ENCODE assay signal across 11 cellular contexts in the genomic region with DNA sequence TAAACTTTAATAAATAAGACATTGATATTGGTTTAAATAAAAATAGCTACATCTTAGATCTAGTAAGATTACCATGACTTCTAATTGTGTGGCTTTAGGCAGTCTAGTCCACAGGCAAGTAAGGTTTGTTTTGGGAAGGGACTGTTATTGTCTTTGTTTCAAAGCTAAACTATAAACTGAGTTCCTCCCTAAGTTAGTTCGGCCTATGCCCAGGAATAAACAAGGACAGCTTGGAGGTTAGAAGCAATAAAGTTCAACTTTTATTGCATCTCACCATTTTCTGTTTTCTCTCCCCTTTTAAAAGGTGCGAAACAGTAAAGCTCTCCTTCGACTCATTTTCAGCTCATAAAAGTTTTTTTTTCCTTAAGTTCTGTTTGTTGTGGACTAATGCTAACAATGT.
"Had no signal": no experiment of that assay in that cellular context is flagged by ENCODE, and none has a peak within 500 bp of the region (broad histone marks: within the 10 kb centered on the region; RNA-seq: fewer than 3 reads in every experiment).

No MANE protein-coding gene starts in this region.

- H3K36me3 ChIP-seq: cardiac muscle cell, gastroesophageal sphincter, thyroid gland had no signal

- H3K27me3 ChIP-seq: cardiac muscle cell, gastroesophageal sphincter, thyroid gland had no signal

- H3K27ac Mint-ChIP-seq: activated CD4-positive, alpha-beta T cell treated with anti-CD3 and anti-CD28 coated beads for 36 hours; activated CD8-positive, alpha-beta T cell treated with anti-CD3 and anti-CD28 coated beads for 36 hours; activated naive CD8-positive, alpha-beta T cell treated with anti-CD3 and anti-CD28 coated beads, Interleukin-2, amount 50 U/mL, for 24 hours; activated T-helper 1 cell treated with anti-CD3 and anti-CD28 coated beads, Interleukin-12 subunit alpha, Interleukin-12 subunit beta, Interleukin-2, Interleukin-4 antibody, amounts not matched to agents 30 ng/mL and 10 ng/mL and 1 ng/mL, durations not matched to agents 14 hours and 24 hours and 36 hours had no signal

- H3K4me1 ChIP-seq: gastroesophageal sphincter, thyroid gland had no signal

- H3K4me3 ChIP-seq: cardiac muscle cell, gastroesophageal sphincter, thyroid gland had no signal

- ATAC-seq: activated CD4-positive, alpha-beta T cell treated with anti-CD3 and anti-CD28 coated beads for 36 hours; activated CD8-positive, alpha-beta T cell treated with anti-CD3 and anti-CD28 coated beads for 36 hours; activated naive CD8-positive, alpha-beta T cell treated with anti-CD3 and anti-CD28 coated beads, Interleukin-2, amount 50 U/mL, for 24 hours; gastroesophageal sphincter; left lobe of liver had no signal

- H3K9me3 ChIP-seq: gastroesophageal sphincter, thyroid gland had no signal

- H3K27me3 Mint-ChIP-seq: activated CD4-positive, alpha-beta T cell treated with anti-CD3 and anti-CD28 coated beads for 36 hours; activated CD8-positive, alpha-beta T cell treated with anti-CD3 and anti-CD28 coated beads for 36 hours; activated naive CD8-positive, alpha-beta T cell treated with anti-CD3 and anti-CD28 coated beads, Interleukin-2, amount 50 U/mL, for 24 hours had no signal

- H3K4me3 Mint-ChIP-seq: activated CD4-positive, alpha-beta T cell treated with anti-CD3 and anti-CD28 coated beads for 36 hours; activated CD8-positive, alpha-beta T cell treated with anti-CD3 and anti-CD28 coated beads for 36 hours; activated naive CD8-positive, alpha-beta T cell treated with anti-CD3 and anti-CD28 coated beads, Interleukin-2, amount 50 U/mL, for 24 hours; activated T-helper 1 cell treated with anti-CD3 and anti-CD28 coated beads, Interleukin-12 subunit alpha, Interleukin-12 subunit beta, Interleukin-2, Interleukin-4 antibody, amounts not matched to agents 30 ng/mL and 10 ng/mL and 1 ng/mL, durations not matched to agents 14 hours and 24 hours and 36 hours had no signal

- H3K4me1 Mint-ChIP-seq: activated CD4-positive, alpha-beta T cell treated with anti-CD3 and anti-CD28 coated beads for 36 hours; activated naive CD8-positive, alpha-beta T cell treated with anti-CD3 and anti-CD28 coated beads, Interleukin-2, amount 50 U/mL, for 24 hours had no signal

- DNase-seq: activated CD4-positive, alpha-beta T cell treated with anti-CD3 and anti-CD28 coated beads for 36 hours; activated CD8-positive, alpha-beta memory T cell treated with anti-CD3 and anti-CD28 coated beads, Interleukin-2, amount 50 U/mL, for 48 hours; activated CD8-positive, alpha-beta T cell treated with anti-CD3 and anti-CD28 coated beads for 36 hours; activated naive CD4-positive, alpha-beta T cell treated with Interleukin-2 at 50 U/mL for 16 hours; activated naive CD8-positive, alpha-beta T cell treated with anti-CD3 and anti-CD28 coated beads, Interleukin-2, amount 50 U/mL, for 24 hours; hypothalamus; thyroid gland had no signal

- H3K27ac ChIP-seq: cardiac muscle cell, gastroesophageal sphincter, thyroid gland had no signal
